Comparison of ENCODE assay signal across 20 cellular contexts in genomic region chrX:10685923-10686595, GRCh38.
"Had no signal": no experiment of that assay in that cellular context is flagged by ENCODE, and none has a peak within 500 bp of the region (broad histone marks: within the 10 kb centered on the region; RNA-seq: fewer than 3 reads in every experiment).

No MANE protein-coding gene starts in this region.

- DNase-seq: activated CD4-positive, alpha-beta T cell treated with anti-CD3 and anti-CD28 coated beads for 1 hour; activated CD4-positive, alpha-beta T cell treated with anti-CD3 and anti-CD28 coated beads, Interleukin-2, amount 50 U/mL, for 4 hours; activated gamma-delta T cell; amygdala; body of pancreas; colonic mucosa; endodermal cell; heart left ventricle; kidney glomerular epithelial cell; mesenchymal stem cell; mucosa of descending colon; naive B cell; stimulated activated CD4-positive, alpha-beta T cell treated with anti-CD3 and anti-CD28 coated beads, Interleukin-12 subunit alpha, Interleukin-12 subunit beta, amount 100 ng/mL, for 4 hours; stimulated activated CD4-positive, alpha-beta T cell treated with anti-CD3 and anti-CD28 coated beads, Interleukin-1b, Interleukin-23, amount 100 ng/mL, for 48 hours; stimulated activated CD8-positive, alpha-beta memory T cell treated with anti-CD3 and anti-CD28 coated beads, Interleukin-4, amount 100 ng/mL, for 48 hours; stimulated activated naive CD4-positive, alpha-beta T cell treated with Interleukin-2 at 50 U/mL for 16 hours; tibial artery; WERI-Rb-1 had no signal

- H3K9me3 ChIP-seq: body of pancreas, colonic mucosa, gastroesophageal sphincter, mucosa of descending colon, tibial artery had no signal

- H3K27me3 ChIP-seq: body of pancreas, colonic mucosa, gastroesophageal sphincter, tibial artery had no signal

- H3K36me3 ChIP-seq: colonic mucosa, gastroesophageal sphincter, heart left ventricle, tibial artery, WERI-Rb-1 had no signal

- H3K4me1 ChIP-seq: body of pancreas, colonic mucosa, gastroesophageal sphincter, heart left ventricle, tibial artery had no signal

- ATAC-seq: body of pancreas, gastroesophageal sphincter, heart left ventricle, mucosa of descending colon had no signal

- H3K27ac ChIP-seq: body of pancreas, colonic mucosa, gastroesophageal sphincter, heart left ventricle, tibial artery, WERI-Rb-1 had no signal

- H3K4me3 ChIP-seq: body of pancreas, colonic mucosa, gastroesophageal sphincter, heart left ventricle, mucosa of descending colon, tibial artery had no signal

- FAIRE-seq: urothelium cell line had no signal
